In the genomic region with DNA sequence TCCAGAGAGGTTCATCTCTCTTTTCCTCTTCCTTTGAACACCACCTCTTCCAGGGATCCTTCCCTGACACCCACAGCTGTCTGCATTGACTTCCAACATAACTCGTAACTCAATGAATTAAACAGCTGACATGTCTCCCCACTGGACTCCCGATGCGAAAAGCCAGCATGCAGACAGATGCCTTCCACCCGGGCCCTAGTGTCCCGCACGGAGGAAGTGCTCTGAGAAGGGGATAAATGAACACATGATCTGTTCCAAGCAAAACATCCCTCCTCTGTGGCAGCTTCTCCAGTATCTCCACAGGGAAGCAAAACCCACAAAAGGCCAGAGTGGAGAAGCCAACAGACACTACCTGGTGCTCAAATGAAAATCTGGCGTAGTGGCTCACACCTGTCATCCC, we compare ENCODE assay signal across 34 cellular contexts. TPM values are rescaled to one million over a fixed set of nuclear protein-coding genes. Genes with fewer than 3 reads are reported as not detected.
"Had no signal": no experiment of that assay in that cellular context is flagged by ENCODE, and none has a peak within 500 bp of the region (broad histone marks: within the 10 kb centered on the region; RNA-seq: fewer than 3 reads in every experiment).

No MANE protein-coding gene starts in this region.

- H3K27ac Mint-ChIP-seq: activated CD4-positive, alpha-beta T cell treated with anti-CD3 and anti-CD28 coated beads, Interleukin-2, amount 10 ng/mL, durations not matched to agents 24 days and 14 days; activated CD8-positive, alpha-beta T cell treated with anti-CD3 and anti-CD28 coated beads, Interleukin-2, amount 10 ng/mL, durations not matched to agents 7 days and 5 days; activated naive CD4-positive, alpha-beta T cell treated with anti-CD3 and anti-CD28 coated beads, Interleukin-2, amount 50 U/mL, for 24 hours; activated naive CD8-positive, alpha-beta T cell treated with anti-CD3 and anti-CD28 coated beads, Interleukin-2, amount 10 ng/mL, durations not matched to agents 7 days and 5 days; activated T-cell treated with anti-CD3 and anti-CD28 coated beads, Interleukin-2, amount 50 U/mL, for 24 hours; activated T-helper 2 cell treated with anti-CD3 and anti-CD28 coated beads, Interferon-gamma antibody, Interleukin-2, Interleukin-4, amounts not matched to agents 10 μg/mL and 5 μg/mL and 100 μg/mL, durations not matched to agents 14 hours and 24 hours and 36 hours had no signal

- H3K4me3 Mint-ChIP-seq: activated CD4-positive, alpha-beta T cell treated with anti-CD3 and anti-CD28 coated beads, Interleukin-2, amount 10 ng/mL, durations not matched to agents 24 days and 14 days; activated CD8-positive, alpha-beta T cell treated with anti-CD3 and anti-CD28 coated beads, Interleukin-2, amount 10 ng/mL, durations not matched to agents 7 days and 5 days; activated naive CD4-positive, alpha-beta T cell treated with anti-CD3 and anti-CD28 coated beads, Interleukin-2, amount 50 U/mL, for 24 hours; activated naive CD8-positive, alpha-beta T cell treated with anti-CD3 and anti-CD28 coated beads, Interleukin-2, amount 10 ng/mL, durations not matched to agents 7 days and 5 days; activated T-cell treated with anti-CD3 and anti-CD28 coated beads, Interleukin-2, amount 50 U/mL, for 24 hours; central memory CD8-positive, alpha-beta T cell had no signal

- H3K9me3 Mint-ChIP-seq: activated CD4-positive, alpha-beta T cell treated with anti-CD3 and anti-CD28 coated beads, Interleukin-2, amount 10 ng/mL, durations not matched to agents 24 days and 14 days; activated naive CD4-positive, alpha-beta T cell treated with anti-CD3 and anti-CD28 coated beads, Interleukin-2, amount 50 U/mL, for 24 hours; activated naive CD8-positive, alpha-beta T cell treated with anti-CD3 and anti-CD28 coated beads, Interleukin-2, amount 10 ng/mL, durations not matched to agents 7 days and 5 days; activated T-cell treated with anti-CD3 and anti-CD28 coated beads, Interleukin-2, amount 50 U/mL, for 24 hours; activated T-helper 2 cell treated with anti-CD3 and anti-CD28 coated beads, Interferon-gamma antibody, Interleukin-2, Interleukin-4, amounts not matched to agents 10 μg/mL and 5 μg/mL and 100 μg/mL, durations not matched to agents 14 hours and 24 hours and 36 hours; central memory CD8-positive, alpha-beta T cell had no signal

- H3K4me1 Mint-ChIP-seq: activated CD4-positive, alpha-beta T cell treated with anti-CD3 and anti-CD28 coated beads, Interleukin-2, amount 10 ng/mL, durations not matched to agents 24 days and 14 days; activated naive CD4-positive, alpha-beta T cell treated with anti-CD3 and anti-CD28 coated beads, Interleukin-2, amount 50 U/mL, for 24 hours; activated naive CD8-positive, alpha-beta T cell treated with anti-CD3 and anti-CD28 coated beads, Interleukin-2, amount 10 ng/mL, durations not matched to agents 7 days and 5 days; central memory CD8-positive, alpha-beta T cell had no signal

- H3K9me3 ChIP-seq: ascending aorta, Peyer's patch, SJSA1 had no signal

- H3K27ac ChIP-seq: ascending aorta, cardiac muscle cell, Peyer's patch, SJSA1 had no signal

- H3K27me3 Mint-ChIP-seq: activated naive CD4-positive, alpha-beta T cell treated with anti-CD3 and anti-CD28 coated beads, Interleukin-2, amount 50 U/mL, for 24 hours; activated naive CD8-positive, alpha-beta T cell treated with anti-CD3 and anti-CD28 coated beads, Interleukin-2, amount 10 ng/mL, durations not matched to agents 7 days and 5 days; activated T-cell treated with anti-CD3 and anti-CD28 coated beads, Interleukin-2, amount 50 U/mL, for 24 hours had no signal

- H3K36me3 Mint-ChIP-seq: activated naive CD4-positive, alpha-beta T cell treated with anti-CD3 and anti-CD28 coated beads, Interleukin-2, amount 50 U/mL, for 24 hours; activated naive CD8-positive, alpha-beta T cell treated with anti-CD3 and anti-CD28 coated beads, Interleukin-2, amount 10 ng/mL, durations not matched to agents 7 days and 5 days had no signal

- ATAC-seq: activated CD8-positive, alpha-beta T cell treated with anti-CD3 and anti-CD28 coated beads, Interleukin-2, amount 10 ng/mL, durations not matched to agents 7 days and 5 days; K562; SK-N-SH treated with all-trans-retinoic acid at 6 μM for 48 hours had no signal

- H3K36me3 ChIP-seq: ascending aorta, Peyer's patch, SJSA1 had no signal

- H3K4me1 ChIP-seq: ascending aorta, Peyer's patch, SJSA1 had no signal

- H3K4me3 ChIP-seq: ascending aorta, cardiac muscle cell, K562, Peyer's patch, SJSA1 had no signal

- H3K27me3 ChIP-seq: ascending aorta, cardiac muscle cell, Peyer's patch, SJSA1 had no signal

- DNase-seq: activated CD4-positive, alpha-beta T cell treated with anti-CD3 and anti-CD28 coated beads, Interleukin-2, amount 10 ng/mL, durations not matched to agents 24 days and 14 days; activated CD4-positive, alpha-beta T cell treated with anti-CD3 and anti-CD28 coated beads, Interleukin-2, amount 50 U/mL, for 4 hours; activated CD8-positive, alpha-beta T cell treated with anti-CD3 and anti-CD28 coated beads, Interleukin-2, amount 10 ng/mL, durations not matched to agents 7 days and 5 days; activated gamma-delta T cell; activated naive CD4-positive, alpha-beta T cell treated with Interleukin-2 at 50 U/mL for 16 hours; activated naive CD8-positive, alpha-beta T cell treated with anti-CD3 and anti-CD28 coated beads, Interleukin-2, amount 10 ng/mL, durations not matched to agents 7 days and 5 days; activated T-cell treated with anti-CD3 and anti-CD28 coated beads, Interleukin-2, amount 50 U/mL, for 24 hours; amygdala; NCI-H1048; NCI-H1105 treated with DMSO at 0.1 percent for 48 hours; NCI-H1436; NCI-H1694; NCI-H1930; NCI-H2081 treated with DMSO at 0.1 percent for 48 hours; NCI-H345; NCI-H524 treated with DMSO at 0.1 percent for 48 hours; RPMI8226; SHP77 treated with DMSO at 0.1 percent for 48 hours; SW 1271; T-helper 1 cell; T-helper 2 cell; T-helper 9 cell had no signal

RNA-seq across cellular contexts. Expression of a gene that starts 28.3 kb away (rescaled TPM):
- total RNA-seq: activated naive CD8-positive, alpha-beta T cell treated with anti-CD3 and anti-CD28 coated beads, Interleukin-2, amount 10 ng/mL, durations not matched to agents 7 days and 5 days; ascending aorta; SJSA1 had no signal

RNA-seq across cellular contexts. Expression of a gene that starts 54.4 kb away (rescaled TPM):
- total RNA-seq: activated CD4-positive, alpha-beta T cell treated with anti-CD3 and anti-CD28 coated beads, Interleukin-2, amount 10 ng/mL, durations not matched to agents 24 days and 14 days; activated CD8-positive, alpha-beta T cell treated with anti-CD3 and anti-CD28 coated beads, Interleukin-2, amount 10 ng/mL, durations not matched to agents 7 days and 5 days; activated naive CD8-positive, alpha-beta T cell treated with anti-CD3 and anti-CD28 coated beads, Interleukin-2, amount 10 ng/mL, durations not matched to agents 7 days and 5 days; activated T-helper 2 cell treated with anti-CD3 and anti-CD28 coated beads, Interferon-gamma antibody, Interleukin-2, Interleukin-4, amounts not matched to agents 10 μg/mL and 5 μg/mL and 100 μg/mL, durations not matched to agents 14 hours and 24 hours and 36 hours; ascending aorta; cardiac muscle cell; K562; MCF 10A; NCI-H460; Peyer's patch; SJSA1 had no signal
- polyA plus RNA-seq: adipose tissue, cardiac muscle cell, K562 had no signal
